32 cellular contexts compared by ENCODE assay signal in genomic region chrX:101639583-101639982, GRCh38.
"Had no signal": no experiment of that assay in that cellular context is flagged by ENCODE, and none has a peak within 500 bp of the region (broad histone marks: within the 10 kb centered on the region; RNA-seq: fewer than 3 reads in every experiment).

No MANE protein-coding gene starts in this region.

- H3K9ac ChIP-seq: parathyroid adenoma had no signal

- H3K27ac ChIP-seq: ovary, parathyroid adenoma, psoas muscle, right lobe of liver, skin epidermis, spleen, suprapubic skin, testis, tibial artery, transverse colon, upper lobe of right lung, uterus had no signal

- H3K36me3 ChIP-seq: ovary, right lobe of liver, spleen, suprapubic skin, tibial artery, transverse colon, upper lobe of right lung, uterus had no signal

- H3K79me2 ChIP-seq: parathyroid adenoma had no signal

- H3K9me3 ChIP-seq: ovary, psoas muscle, right lobe of liver, spleen, suprapubic skin, testis, tibial artery, transverse colon, upper lobe of right lung, uterus had no signal

- H3K27me3 ChIP-seq: right lobe of liver, spleen, suprapubic skin, testis, tibial artery, transverse colon, upper lobe of right lung, uterus had no signal

- DNase-seq: naive thymus-derived CD8-positive, alpha-beta T cell; nephron progenitor cell; occipital lobe; ovary; posterior cingulate gyrus; psoas muscle; right cardiac atrium; right lobe of liver; spleen; stimulated activated CD4-positive, alpha-beta T cell treated with anti-CD3 and anti-CD28 coated beads, Interleukin-12 subunit alpha, Interleukin-12 subunit beta, amount 100 ng/mL, for 4 hours; stimulated activated CD4-positive, alpha-beta T cell treated with anti-CD3 and anti-CD28 coated beads, Interleukin-1b, Interleukin-23, amount 100 ng/mL, for 48 hours; stimulated activated CD4-positive, alpha-beta T cell treated with anti-CD3 and anti-CD28 coated beads, Interleukin-4, amount 100 ng/mL, for 1 hour; stimulated activated CD4-positive, alpha-beta T cell treated with anti-CD3 and anti-CD28 coated beads, Interleukin-4, amount 100 ng/mL, for 4 hours; stimulated activated CD8-positive, alpha-beta memory T cell treated with anti-CD3 and anti-CD28 coated beads, Interleukin-4, amount 100 ng/mL, for 48 hours; stimulated activated naive CD4-positive, alpha-beta T cell; stimulated activated naive CD8-positive, alpha-beta T cell treated with anti-CD3 and anti-CD28 coated beads, Interleukin-15, amount 100 ng/mL, for 72 hours; stimulated activated naive CD8-positive, alpha-beta T cell treated with anti-CD3 and anti-CD28 coated beads, Interleukin-15, Interleukin-2, amounts not matched to agents 100 U/mL and 50 U/mL, for 24 hours; substantia nigra; testis; tibial artery; transverse colon; upper lobe of right lung; uterus had no signal

- H3K27ac Mint-ChIP-seq: natural killer cell treated with Interleukin-12 subunit alpha and Interleukin-12 subunit beta and Interleukin-15 and Interleukin-18, amount 100 ng/mL, for 72 hours; nephron progenitor cell; progenitor cell of endocrine pancreas; stimulated activated memory B cell treated with anti-CD40 and anti-IgM and Interleukin-4, amounts not matched to agents 10 μg/mL and 1 μg/mL and 100 μg/mL, for 72 hours; type B pancreatic cell had no signal

- ATAC-seq: naive thymus-derived CD8-positive, alpha-beta T cell; natural killer cell treated with Interleukin-12 subunit alpha and Interleukin-12 subunit beta and Interleukin-15 and Interleukin-18, amount 100 ng/mL, for 72 hours; right cardiac atrium; stimulated activated memory B cell treated with anti-CD40 and anti-IgM and Interleukin-4, amounts not matched to agents 10 μg/mL and 1 μg/mL and 100 μg/mL, for 72 hours; stimulated activated naive CD8-positive, alpha-beta T cell treated with anti-CD3 and anti-CD28 coated beads, Interleukin-15, amount 100 ng/mL, for 72 hours; stimulated activated naive CD8-positive, alpha-beta T cell treated with anti-CD3 and anti-CD28 coated beads, Interleukin-15, Interleukin-2, amounts not matched to agents 100 U/mL and 50 U/mL, for 24 hours; upper lobe of right lung had no signal

- H3K36me3 Mint-ChIP-seq: natural killer cell treated with Interleukin-12 subunit alpha and Interleukin-12 subunit beta and Interleukin-15 and Interleukin-18, amount 100 ng/mL, for 72 hours; type B pancreatic cell had no signal

- H2AFZ ChIP-seq: parathyroid adenoma had no signal

- H3K4me1 ChIP-seq: parathyroid adenoma, psoas muscle, right lobe of liver, spleen, suprapubic skin, testis, tibial artery, transverse colon, upper lobe of right lung, uterus had no signal

- H3K4me3 ChIP-seq: ovary, psoas muscle, right lobe of liver, skin epidermis, smooth muscle cell, spleen, suprapubic skin, testis, tibial artery, transverse colon, upper lobe of right lung, uterus had no signal

- H3K4me2 ChIP-seq: smooth muscle cell had no signal

- H3K4me1 Mint-ChIP-seq: naive thymus-derived CD8-positive, alpha-beta T cell; nephron progenitor cell; neural crest cell; stimulated activated memory B cell treated with anti-CD40 and anti-IgM and Interleukin-4, amounts not matched to agents 10 μg/mL and 1 μg/mL and 100 μg/mL, for 72 hours; stimulated activated naive CD8-positive, alpha-beta T cell treated with anti-CD3 and anti-CD28 coated beads, Interleukin-15, amount 100 ng/mL, for 72 hours had no signal

- H3K27me3 Mint-ChIP-seq: naive thymus-derived CD8-positive, alpha-beta T cell; progenitor cell of endocrine pancreas; stimulated activated memory B cell treated with anti-CD40 and anti-IgM and Interleukin-4, amounts not matched to agents 10 μg/mL and 1 μg/mL and 100 μg/mL, for 72 hours; stimulated activated naive CD8-positive, alpha-beta T cell treated with anti-CD3 and anti-CD28 coated beads, Interleukin-15, amount 100 ng/mL, for 72 hours; type B pancreatic cell had no signal

- H3K4me3 Mint-ChIP-seq: naive thymus-derived CD8-positive, alpha-beta T cell; natural killer cell treated with Interleukin-12 subunit alpha and Interleukin-12 subunit beta and Interleukin-15 and Interleukin-18, amount 100 ng/mL, for 72 hours; nephron progenitor cell; neural crest cell; stimulated activated memory B cell treated with anti-CD40 and anti-IgM and Interleukin-4, amounts not matched to agents 10 μg/mL and 1 μg/mL and 100 μg/mL, for 72 hours; stimulated activated naive CD8-positive, alpha-beta T cell treated with anti-CD3 and anti-CD28 coated beads, Interleukin-15, amount 100 ng/mL, for 72 hours; type B pancreatic cell had no signal
